ENCODE assay signal across 8 cellular contexts in genomic region chr19:44401108-44401786, GRCh38. TPM values are rescaled to one million over a fixed set of nuclear protein-coding genes. Genes with fewer than 3 reads are reported as not detected.
A peak's percentile ranks its signal among the peaks of the same experiment; 100 is the strongest.
DNase-seq lines count a peak whose midpoint lies in the region; ATAC-seq, FAIRE-seq and TF ChIP-seq lines count a peak whose summit lies in the region.

Gene ZNF285, minus strand, starts transcription at chr19:44401608. Its CDS starts 4,395 bp downstream, at chr19:44397213.

- peaks cover 0 to 97% (median 78%) of the 10 kb centered on the region in 8 donors for H3K9me3 ChIP-seq in spleen

- WGBS in spleen, 5 donors, result 3 to 9% (median 4%) methylated on average over 33 to 38 of the region's 38 CpGs

- H3K27ac ChIP-seq in spleen, result peak within 1 kb of the TSS in 3 of 8 donors; percentile 28 to 58 (median 29)

- H3K27me3 ChIP-seq in bronchial epithelial cell (ENCODE audit: control insufficient read depth, insufficient read depth, low read length), result no peaks in the 10 kb centered on the region
- no peaks in the 10 kb centered on the region for H3K27me3 ChIP-seq in spleen (replicated peaks in 1 of 7)

- FAIRE-seq in bronchial epithelial cell (lab: Jason Lieb, UNC), result no peak

- DNase-seq in T-helper 2 cell (peak; percentile 29 to 83 (median 42)), bronchial epithelial cell (ENCODE audit: low read depth) (peak; percentile 89), inferior parietal cortex (ENCODE audit: extremely low spot score) (peak; percentile 95), spleen (peak; percentile 92), NCI-H510A treated with DMSO at 0.1 percent for 48 hours (lab: John Stamatoyannopoulos, UW) (no peak)
- no peak for DNase-seq in NK-92 treated with Interleukin-12 subunit alpha and Interleukin-12 subunit beta, amount 100 ng/mL, for 24 hours (lab: John Stamatoyannopoulos, UW)

- peaks cover 0 to 7% (median 0%) of the 10 kb centered on the region in 6 donors for H3K4me1 ChIP-seq in spleen

- peak; percentile 67 for ATAC-seq in GM19468 (IDR thresholded peaks at IDR 0.05; ENCODE audit: extremely low read depth, unreplicated experiment)
- ATAC-seq in HG02588 (IDR thresholded peaks at IDR 0.05; ENCODE audit: unreplicated experiment), result no peak

- intact Hi-C loops in spleen (cut with DNase I; ENCODE audit: low total_unique reads), result no loop called here

- peak within 1 kb of the TSS; percentile 54 for H3K4me3 ChIP-seq in bronchial epithelial cell (ENCODE audit: low read depth, low read length)
- H3K4me3 ChIP-seq in spleen, result peak within 1 kb of the TSS; percentile 30 to 83 (median 56)

- H3K36me3 ChIP-seq in bronchial epithelial cell (ENCODE audit: control insufficient read depth, insufficient read depth, low read length) (no peaks in the 10 kb centered on the region), spleen (peaks cover 0 to 15% (median 9%) of the 10 kb centered on the region in 6 donors)

- no peak for TF ChIP-seq CTCF in bronchial epithelial cell (IDR thresholded peaks at IDR 0.05; ENCODE audit: insufficient read depth, low read length, severe bottlenecking)
- TF ChIP-seq CTCF in spleen (IDR thresholded peaks at IDR 0.05 in 8 of 11, conservative IDR thresholded peaks at IDR 0.05 in 3 of 11), result no peak

- TF ChIP-seq POLR2A in spleen (IDR thresholded peaks at IDR 0.05), result no peak

RNA-seq across cellular contexts. Expression of gene ZNF285, which starts in this region (rescaled TPM):
- total RNA-seq in bronchial epithelial cell, result 2.2 and 4.5 TPM in 2 replicates
- total RNA-seq in spleen, result 1 to 10 TPM; 1.0 to 4.2 (median 3.2) TPM
- 1 to 10 TPM; 1.4 to 2.9 (median 2.2) TPM for polyA plus RNA-seq in spleen

Comparison
In these comparisons a context has a peak if more than half of its experiments do, and no peak if none do; other contexts are left out.
1. DNase-seq: peak in T-helper 2 cell (5 of 5), bronchial epithelial cell (single experiment), inferior parietal cortex (single experiment) and spleen (single experiment); none in NCI-H510A treated with DMSO at 0.1 percent for 48 hours (single experiment) and NK-92 treated with Interleukin-12 subunit alpha and Interleukin-12 subunit beta, amount 100 ng/mL, for 24 hours (single experiment).